ENCODE assay signal across 28 cellular contexts in genomic region chr17:57505841-57506240, GRCh38.
DNase-seq lines count a peak whose midpoint lies in the region; ATAC-seq and TF ChIP-seq lines count a peak whose summit lies in the region.
"Had no signal": no experiment of that assay in that cellular context is flagged by ENCODE, and none has a peak within 500 bp of the region (broad histone marks: within the 10 kb centered on the region; RNA-seq: fewer than 3 reads in every experiment).

No MANE protein-coding gene starts in this region.

- no peak for TF ChIP-seq POLR2A in vagina (IDR thresholded peaks at IDR 0.05)

- H3K4me3 ChIP-seq in vagina = no peak overlapping the region
- H3K4me3 ChIP-seq: A549, ascending aorta, tibial artery had no signal

- H3K27me3 ChIP-seq in vagina = no peaks in the 10 kb centered on the region
- H3K27me3 ChIP-seq: ascending aorta, tibial artery had no signal

- peaks cover 16% of the 10 kb centered on the region for H3K4me1 ChIP-seq in vagina
- H3K4me1 ChIP-seq: Caco-2 had no signal

- no peaks in the 10 kb centered on the region for H3K9me3 Mint-ChIP-seq in activated naive CD8-positive, alpha-beta T cell treated with anti-CD3 and anti-CD28 coated beads, Interleukin-2, amount 50 U/mL, for 24 hours
- no peaks in the 10 kb centered on the region for H3K9me3 Mint-ChIP-seq in activated naive CD8-positive, alpha-beta T cell treated with anti-CD3 and anti-CD28 coated beads for 36 hours
- H3K9me3 Mint-ChIP-seq: activated B cell treated with CpG ODN at 0.5 μM for 24 hours; activated T-helper 1 cell treated with anti-CD3 and anti-CD28 coated beads, Interleukin-12 subunit alpha, Interleukin-12 subunit beta, Interleukin-2, Interleukin-4 antibody, amounts not matched to agents 30 ng/mL and 10 ng/mL and 1 ng/mL, durations not matched to agents 14 hours and 24 hours and 36 hours; central memory CD8-positive, alpha-beta T cell; naive B cell had no signal

- peak overlapping the region; percentile 22 for H3K27ac ChIP-seq in vagina
- H3K27ac ChIP-seq: epithelial cell of prostate, tibial artery had no signal

- H3K4me3 Mint-ChIP-seq in activated naive CD8-positive, alpha-beta T cell treated with anti-CD3 and anti-CD28 coated beads, Interleukin-2, amount 50 U/mL, for 24 hours = no peak overlapping the region
- no peak overlapping the region for H3K4me3 Mint-ChIP-seq in activated naive CD8-positive, alpha-beta T cell treated with anti-CD3 and anti-CD28 coated beads for 36 hours
- H3K4me3 Mint-ChIP-seq: activated B cell treated with CpG ODN at 0.5 μM for 24 hours; activated T-helper 1 cell treated with anti-CD3 and anti-CD28 coated beads, Interleukin-12 subunit alpha, Interleukin-12 subunit beta, Interleukin-2, Interleukin-4 antibody, amounts not matched to agents 30 ng/mL and 10 ng/mL and 1 ng/mL, durations not matched to agents 14 hours and 24 hours and 36 hours; central memory CD8-positive, alpha-beta T cell; naive B cell had no signal

- H3K27me3 Mint-ChIP-seq in activated naive CD8-positive, alpha-beta T cell treated with anti-CD3 and anti-CD28 coated beads, Interleukin-2, amount 50 U/mL, for 24 hours = no peaks in the 10 kb centered on the region
- H3K27me3 Mint-ChIP-seq in activated naive CD8-positive, alpha-beta T cell treated with anti-CD3 and anti-CD28 coated beads for 36 hours = no peaks in the 10 kb centered on the region
- H3K27me3 Mint-ChIP-seq: activated B cell treated with CpG ODN at 0.5 μM for 24 hours; central memory CD8-positive, alpha-beta T cell; naive B cell had no signal

- H3K36me3 Mint-ChIP-seq in activated naive CD8-positive, alpha-beta T cell treated with anti-CD3 and anti-CD28 coated beads, Interleukin-2, amount 50 U/mL, for 24 hours (ENCODE audit: low read depth) = peaks cover 2% of the 10 kb centered on the region
- H3K36me3 Mint-ChIP-seq in activated naive CD8-positive, alpha-beta T cell treated with anti-CD3 and anti-CD28 coated beads for 36 hours = peaks cover 5% of the 10 kb centered on the region
- H3K36me3 Mint-ChIP-seq: naive B cell had no signal

- peak; percentile 18 for ATAC-seq in activated naive CD8-positive, alpha-beta T cell treated with anti-CD3 and anti-CD28 coated beads, Interleukin-2, amount 50 U/mL, for 24 hours
- ATAC-seq in SK-N-SH treated with all-trans-retinoic acid at 6 μM for 48 hours (peak; percentile 22), GM21515 (IDR thresholded peaks at IDR 0.05; ENCODE audit: unreplicated experiment) (no peak)

- no peak overlapping the region for H3K27ac Mint-ChIP-seq in activated naive CD8-positive, alpha-beta T cell treated with anti-CD3 and anti-CD28 coated beads, Interleukin-2, amount 50 U/mL, for 24 hours
- H3K27ac Mint-ChIP-seq in activated naive CD8-positive, alpha-beta T cell treated with anti-CD3 and anti-CD28 coated beads for 36 hours = no peak overlapping the region
- H3K27ac Mint-ChIP-seq: activated B cell treated with CpG ODN at 0.5 μM for 24 hours; activated T-helper 1 cell treated with anti-CD3 and anti-CD28 coated beads, Interleukin-12 subunit alpha, Interleukin-12 subunit beta, Interleukin-2, Interleukin-4 antibody, amounts not matched to agents 30 ng/mL and 10 ng/mL and 1 ng/mL, durations not matched to agents 14 hours and 24 hours and 36 hours; naive B cell had no signal

- no peak for TF ChIP-seq CTCF in vagina (IDR thresholded peaks at IDR 0.05)

- no peaks in the 10 kb centered on the region for H3K9me3 ChIP-seq in vagina
- H3K9me3 ChIP-seq: A549, ascending aorta, Caco-2, tibial artery had no signal

- H3K36me3 ChIP-seq in vagina = no peaks in the 10 kb centered on the region
- H3K36me3 ChIP-seq: ascending aorta, tibial artery had no signal

- DNase-seq in activated naive CD8-positive, alpha-beta T cell treated with anti-CD3 and anti-CD28 coated beads, Interleukin-2, amount 50 U/mL, for 24 hours = no peak
- DNase-seq in activated naive CD8-positive, alpha-beta T cell treated with anti-CD3 and anti-CD28 coated beads for 36 hours = no peak
- peak; percentile 12 for DNase-seq in mesenteric fat pad (ENCODE audit: low spot score)
- DNase-seq in vagina (ENCODE audit: extremely low spot score in 2 of 2) = no peak
- no peak for DNase-seq in NCI-H1417 treated with DMSO at 0.1 percent for 48 hours (lab: John Stamatoyannopoulos, UW)
- DNase-seq in NCI-H748 (lab: John Stamatoyannopoulos, UW; ENCODE audit: unreplicated experiment) = no peak
- DNase-seq: activated B cell treated with CpG ODN at 0.5 μM for 24 hours; activated naive CD4-positive, alpha-beta T cell treated with anti-CD3 and anti-CD28 coated beads, Interleukin-2, amount 50 U/mL, for 16 hours; C1 segment of cervical spinal cord; Caco-2; head of caudate nucleus; KG1; naive B cell; NCI-H1694; NCI-H774; OCI-M1; stimulated activated CD4-positive, alpha-beta T cell treated with anti-CD3 and anti-CD28 coated beads, Interleukin-4, amount 100 ng/mL, for 4 hours; stimulated activated naive CD4-positive, alpha-beta T cell; SW 1271; T1000; tibial artery had no signal

- intact Hi-C loops in vagina (cut with DNase I) = no loop called here

- H3K4me1 Mint-ChIP-seq in activated naive CD8-positive, alpha-beta T cell treated with anti-CD3 and anti-CD28 coated beads, Interleukin-2, amount 50 U/mL, for 24 hours = peaks cover 19% of the 10 kb centered on the region
- peaks cover 18% of the 10 kb centered on the region for H3K4me1 Mint-ChIP-seq in activated naive CD8-positive, alpha-beta T cell treated with anti-CD3 and anti-CD28 coated beads for 36 hours

TF ChIP-seq in SK-N-SH treated with all-trans-retinoic acid at 6 μM for 48 hours, 23 proteins besides CTCF, POLR2A, EP300 and RAD21:
- TF ChIP-seq CSDC2 (CRISPR knock-in tag; IDR thresholded peaks at IDR 0.05) (no peak), ISL1 (CRISPR knock-in tag; IDR thresholded peaks at IDR 0.05) (no peak), TCF4 (CRISPR knock-in tag; IDR thresholded peaks at IDR 0.05; ENCODE audit: borderline replicate concordance) (no peak), CSRNP3 (CRISPR knock-in tag; IDR thresholded peaks at IDR 0.05) (no peak), ZNF70 (CRISPR knock-in tag; IDR thresholded peaks at IDR 0.05) (no peak), POU6F1 (CRISPR knock-in tag; IDR thresholded peaks at IDR 0.05; ENCODE audit: borderline replicate concordance, low read depth) (no peak), ZNF565 (CRISPR knock-in tag; conservative IDR thresholded peaks at IDR 0.05; ENCODE audit: low read depth) (no peak)
- TF ChIP-seq, protein P1, sequence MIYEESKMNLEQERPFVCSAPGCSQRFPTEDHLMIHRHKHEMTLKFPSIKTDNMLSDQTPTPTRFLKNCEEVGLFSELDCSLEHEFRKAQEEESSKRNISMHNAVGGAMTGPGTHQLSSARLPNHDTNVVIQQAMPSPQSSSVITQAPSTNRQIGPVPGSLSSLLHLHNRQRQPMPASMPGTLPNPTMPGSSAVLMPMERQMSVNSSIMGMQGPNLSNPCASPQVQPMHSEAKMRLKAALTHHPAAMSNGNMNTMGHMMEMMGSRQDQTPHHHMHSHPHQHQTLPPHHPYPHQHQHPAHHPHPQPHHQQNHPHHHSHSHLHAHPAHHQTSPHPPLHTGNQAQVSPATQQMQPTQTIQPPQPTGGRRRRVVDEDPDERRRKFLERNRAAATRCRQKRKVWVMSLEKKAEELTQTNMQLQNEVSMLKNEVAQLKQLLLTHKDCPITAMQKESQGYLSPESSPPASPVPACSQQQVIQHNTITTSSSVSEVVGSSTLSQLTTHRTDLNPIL (CRISPR knock-in tag; IDR thresholded peaks at IDR 0.05; ENCODE audit: low read depth) = no peak
TF ChIP-seq in SK-N-SH treated with all-trans-retinoic acid at 6 μM for 48 hours: peak in this region for 0.
